Comparison of ENCODE assay signal across 8 cellular contexts in genomic region chr5:140108093-140109049, GRCh38. TPM values are rescaled to one million over a fixed set of nuclear protein-coding genes. Genes with fewer than 3 reads are reported as not detected.
DNase-seq lines count a peak whose midpoint lies in the region; ATAC-seq, FAIRE-seq and TF ChIP-seq lines count a peak whose summit lies in the region.

No MANE protein-coding gene starts in this region.

- H3K27ac Mint-ChIP-seq in activated CD4-positive, alpha-beta T cell treated with anti-CD3 and anti-CD28 coated beads for 36 hours: peak overlapping the region; percentile 95
- peak overlapping the region; percentile 99 for H3K27ac Mint-ChIP-seq in stimulated activated memory B cell treated with anti-CD40 and anti-IgM and Interleukin-4, amounts not matched to agents 10 μg/mL and 1 μg/mL and 100 μg/mL, for 72 hours

- FAIRE-seq in K562 (lab: Jason Lieb, UNC) (no peak), kidney (lab: Jason Lieb, UNC) (no peak)

- peak overlapping the region; percentile 92 to 96 (median 93) for H3K27ac ChIP-seq in Peyer's patch
- peak overlapping the region; percentile 78 for H3K27ac ChIP-seq in K562 (ENCODE audit: extremely low read depth, low read depth, low read length)
- peak overlapping the region; percentile 99 to 100 for H3K27ac ChIP-seq in kidney (ENCODE audit: low read depth in 2 of 2, low read length in 2 of 2)

- TF ChIP-seq POLR2A in Peyer's patch (IDR thresholded peaks at IDR 0.05) (no peak), K562 (conservative IDR thresholded peaks at IDR 0.05) (no peak)

- H3K9ac ChIP-seq in K562 (ENCODE audit: insufficient read depth in 1 of 2, low read depth in 2 of 2, low read length in 2 of 2) (peak overlapping the region; percentile 64 to 92), kidney (ENCODE audit: low read length in 2 of 2) (peak overlapping the region; percentile 91 to 95)

- peaks cover 46% of the 10 kb centered on the region for H3K4me1 Mint-ChIP-seq in activated CD4-positive, alpha-beta T cell treated with anti-CD3 and anti-CD28 coated beads for 36 hours
- H3K4me1 Mint-ChIP-seq in stimulated activated memory B cell treated with anti-CD40 and anti-IgM and Interleukin-4, amounts not matched to agents 10 μg/mL and 1 μg/mL and 100 μg/mL, for 72 hours: peaks cover 49% of the 10 kb centered on the region

- H2AFZ ChIP-seq in K562 (ENCODE audit: low read depth, low read length): peak overlapping the region; percentile 56

- no peaks in the 10 kb centered on the region for H3K9me1 ChIP-seq in K562 (ENCODE audit: control insufficient read depth, insufficient read depth, low read length)

- TF ChIP-seq EP300 in K562 (IDR thresholded peaks at IDR 0.05; ENCODE audit: low read length): no peak

- intact Hi-C loops in activated CD4-positive, alpha-beta T cell treated with anti-CD3 and anti-CD28 coated beads for 36 hours (cut with DNase I, micrococcal nuclease): loop anchor here (1.0 to 10.0 kb wide), 7 partner anchors 36 to 1894 kb away; partner anchors contain the start of genes ANKHD1 (in 1 of the 2), CDC23 (in 1 of the 2) and CYSTM1 (in 1 of the 2)
- intact Hi-C loops in K562 (cut with micrococcal nuclease) (no loop called here), kidney (cut with DNase I) (no loop called here)

- TF ChIP-seq RAD21 in K562 (CRISPR knock-in tag; conservative IDR thresholded peaks at IDR 0.05 in 1 of 2, IDR thresholded peaks at IDR 0.05 in 1 of 2): no peak

- peaks cover 3% of the 10 kb centered on the region for H3K36me3 Mint-ChIP-seq in activated CD4-positive, alpha-beta T cell treated with anti-CD3 and anti-CD28 coated beads for 36 hours (ENCODE audit: low read depth)
- H3K36me3 Mint-ChIP-seq in stimulated activated memory B cell treated with anti-CD40 and anti-IgM and Interleukin-4, amounts not matched to agents 10 μg/mL and 1 μg/mL and 100 μg/mL, for 72 hours: no peaks in the 10 kb centered on the region

- H3K4me1 ChIP-seq in Peyer's patch: peaks cover 0 to 34% (median 10%) of the 10 kb centered on the region in 4 donors
- H3K4me1 ChIP-seq in K562 (replicated peaks in 1 of 2; ENCODE audit: control insufficient read depth in 2 of 2, insufficient read depth in 2 of 2, low read length in 2 of 2): peaks cover 22 to 31% of the 10 kb centered on the region in 2 experiments
- H3K4me1 ChIP-seq in kidney (ENCODE audit: control insufficient read depth in 1 of 2, insufficient read depth in 1 of 2, low read depth in 1 of 2, low read length in 2 of 2): peaks cover 9 to 28% of the 10 kb centered on the region in 2 donors

- peaks cover 3% of the 10 kb centered on the region for H3K27me3 Mint-ChIP-seq in activated CD4-positive, alpha-beta T cell treated with anti-CD3 and anti-CD28 coated beads for 36 hours
- H3K27me3 Mint-ChIP-seq in stimulated activated memory B cell treated with anti-CD40 and anti-IgM and Interleukin-4, amounts not matched to agents 10 μg/mL and 1 μg/mL and 100 μg/mL, for 72 hours: no peaks in the 10 kb centered on the region

- in situ Hi-C loops in K562 (cut with MboI): no loop called here

- no peaks in the 10 kb centered on the region for H3K9me3 Mint-ChIP-seq in activated CD4-positive, alpha-beta T cell treated with anti-CD3 and anti-CD28 coated beads for 36 hours (ENCODE audit: low read depth)
- H3K9me3 Mint-ChIP-seq in stimulated activated memory B cell treated with anti-CD40 and anti-IgM and Interleukin-4, amounts not matched to agents 10 μg/mL and 1 μg/mL and 100 μg/mL, for 72 hours: no peaks in the 10 kb centered on the region

- H3K27me3 ChIP-seq in Peyer's patch: no peaks in the 10 kb centered on the region
- H3K27me3 ChIP-seq in K562 (ENCODE audit: control insufficient read depth in 2 of 2, insufficient read depth in 2 of 2, low read length in 2 of 2): no peaks in the 10 kb centered on the region

- WGBS in K562 (ENCODE audit: insufficient coverage, low coverage, missing lambda C conversion rate): under 1% methylated on average over 30 of the region's 53 CpGs

- peak; percentile 50 for DNase-seq in activated CD4-positive, alpha-beta T cell treated with anti-CD3 and anti-CD28 coated beads for 36 hours
- no peak for DNase-seq in activated CD4-positive, alpha-beta T cell treated with anti-CD3 and anti-CD28 coated beads, Interleukin-2, amount 50 U/mL, for 4 hours
- DNase-seq in Peyer's patch (peak; percentile 59 to 85 (median 67)), K562 (ENCODE audit: extremely low read depth in 1 of 4, low spot score in 3 of 4) (peak in 1 of 4 experiments; percentile 54), kidney (peak; percentile 80), mesenteric fat pad (ENCODE audit: low spot score) (no peak)

- H3K4me3 ChIP-seq in Peyer's patch (peak overlapping the region; percentile 62 to 70 (median 69)), K562 (peak overlapping the region; percentile 64), kidney (ENCODE audit: low read length in 2 of 2) (peak overlapping the region; percentile 78 to 86)

- H3K4me3 Mint-ChIP-seq in activated CD4-positive, alpha-beta T cell treated with anti-CD3 and anti-CD28 coated beads for 36 hours: peak overlapping the region; percentile 99
- peak overlapping the region; percentile 92 for H3K4me3 Mint-ChIP-seq in stimulated activated memory B cell treated with anti-CD40 and anti-IgM and Interleukin-4, amounts not matched to agents 10 μg/mL and 1 μg/mL and 100 μg/mL, for 72 hours

- no peaks in the 10 kb centered on the region for H3K36me3 ChIP-seq in Peyer's patch
- H3K36me3 ChIP-seq in K562 (ENCODE audit: control insufficient read depth, insufficient read depth, low read length): no peaks in the 10 kb centered on the region
- H3K36me3 ChIP-seq in kidney (ENCODE audit: control insufficient read depth in 1 of 2, insufficient read depth in 2 of 2, low read length in 2 of 2): no peaks in the 10 kb centered on the region

- BruUV-seq in K562 (replicated peaks; lab: Mats Ljungman, UMichigan): TSS peak; percentile 62

- POLR2A ChIA-PET in activated CD4-positive, alpha-beta T cell treated with anti-CD3 and anti-CD28 coated beads for 36 hours (lab: Charles Lee): interaction anchor here (1.0 kb wide), 1 partner anchor 67 kb away, joined by 4 read pairs; no protein-coding TSS in a partner anchor
- POLR2A ChIA-PET in K562 (lab: Yijun Ruan, JAX): interaction anchor here (0.6 to 2.2 kb wide), 15 partner anchors 10 to 613 kb away, joined by 3 to 7 read pairs (median 4); no protein-coding TSS in a partner anchor

- H4K20me1 ChIP-seq in K562 (replicated peaks; ENCODE audit: control insufficient read depth, insufficient read depth, low read length): 0 out of 2 replicates have a peak, but pooled peaks cover 6% of the 10 kb centered on the region

- H3K79me2 ChIP-seq in K562 (ENCODE audit: control insufficient read depth, insufficient read depth, low read length): peaks cover 53% of the 10 kb centered on the region

- peak in 1 of 6 experiments; percentile 2 for TF ChIP-seq CTCF in Peyer's patch (IDR thresholded peaks at IDR 0.05)
- no peak for TF ChIP-seq CTCF in K562 (IDR thresholded peaks at IDR 0.05 in 2 of 3, conservative IDR thresholded peaks at IDR 0.05 in 1 of 3; ENCODE audit: insufficient read depth in 2 of 3, low read depth in 1 of 3, low read length in 3 of 3)
- TF ChIP-seq CTCF in kidney (IDR thresholded peaks at IDR 0.05; ENCODE audit: borderline replicate concordance, extremely low read depth, insufficient read depth): no peak

- CTCF ChIA-PET in activated CD4-positive, alpha-beta T cell treated with anti-CD3 and anti-CD28 coated beads for 36 hours (lab: Charles Lee): interaction anchor here (0.6 to 3.2 kb wide), 7 partner anchors 13 to 237 kb away, joined by 3 to 23 read pairs (median 4); no protein-coding TSS in a partner anchor
- CTCF ChIA-PET in K562 (lab: Yijun Ruan, JAX; ENCODE audit: low intra/inter-chr PET ratio): interaction anchor here (0.6 to 0.7 kb wide), 2 partner anchors 35 to 199 kb away, joined by 4 to 5 read pairs; no protein-coding TSS in a partner anchor

- H3K4me2 ChIP-seq in K562 (ENCODE audit: insufficient read depth, low read length): peak overlapping the region; percentile 89

- no peaks in the 10 kb centered on the region for H3K9me3 ChIP-seq in Peyer's patch
- H3K9me3 ChIP-seq in K562 (replicated peaks; ENCODE audit: control insufficient read depth, insufficient read depth, low read depth, low read length): no peaks in the 10 kb centered on the region
- no peaks in the 10 kb centered on the region for H3K9me3 ChIP-seq in kidney (ENCODE audit: control insufficient read depth in 1 of 2, low read length in 2 of 2)

- no peak for ATAC-seq in activated CD4-positive, alpha-beta T cell treated with anti-CD3 and anti-CD28 coated beads for 36 hours
- ATAC-seq in K562: peak; percentile 54
- ATAC-seq in stimulated activated memory B cell treated with anti-CD40 and anti-IgM and Interleukin-4, amounts not matched to agents 10 μg/mL and 1 μg/mL and 100 μg/mL, for 72 hours: no peak
- no peak for ATAC-seq in HG03139 (IDR thresholded peaks at IDR 0.05; ENCODE audit: unreplicated experiment)

RNA-seq across cellular contexts. Expression of gene PURA, which starts 5.5 kb away (rescaled TPM):
- 10 to 100 TPM in 1 of 2 experiments, 1 to 10 TPM in 1; 9.5 to 10.7 TPM for total RNA-seq in activated CD4-positive, alpha-beta T cell treated with anti-CD3 and anti-CD28 coated beads for 36 hours
- total RNA-seq in Peyer's patch (10 to 100 TPM; 22.2 to 24.7 (median 22.7) TPM), K562 (2014; rRNA removed) (10.7 and 13.8 TPM in 2 replicates), K562 (2014; rRNA removed; fragmentation: Illumina TruSeq; extraction: Trizol) (5.5 and 6.0 TPM in 2 replicates), K562 (2015; rRNA removed; fragmentation: Illumina TruSeq; extraction: Trizol) (5.4 and 6.7 TPM in 2 replicates), K562 (2021) (10.6 and 11.1 TPM in 2 replicates), kidney (31.6 TPM), mesenteric fat pad (23.5 TPM)
- total RNA-seq in K562 (2011; cell fraction: chromatin; rRNA removed; ENCODE audit: low replicate concordance): 3.0 and 12.0 TPM in 2 replicates
- 3.2 and 4.1 TPM in 2 replicates for total RNA-seq in K562 (2011; cell fraction: nucleolus; rRNA removed)
- total RNA-seq in K562 (2011; cell fraction: nucleoplasm; rRNA removed): 7.8 and 14.4 TPM in 2 replicates
- polyA plus RNA-seq in K562 (2011; rRNA removed) (3.7 and 4.2 TPM in 2 replicates), K562 (2014; fragmentation: Illumina TruSeq; extraction: Trizol) (4.7 and 5.6 TPM in 2 replicates), K562 (2014; fragmentation: Nextera tagmentation; extraction: Ambion mirVana) (1 to 10 TPM; 3.2 to 4.2 TPM), K562 (2014; rRNA removed) (3.9 and 4.7 TPM in 2 replicates), kidney (ENCODE audit: insufficient read depth, low read depth, low replicate concordance) (4.7 TPM)
- 1.4 and 2.0 TPM in 2 replicates for polyA plus RNA-seq in K562 (2011; cell fraction: cytosol; rRNA removed)
- polyA plus RNA-seq in K562 (2011; cell fraction: nucleus; rRNA removed): 3.7 and 4.1 TPM in 2 replicates
- polyA plus RNA-seq in K562 (2012): 4.9 and 5.4 TPM in 2 replicates
- polyA minus RNA-seq in K562 (2011; rRNA and poly(A)+ RNA removed): 5.7 and 8.2 TPM in 2 replicates
- polyA minus RNA-seq in K562 (2011; cell fraction: cytosol; rRNA and poly(A)+ RNA removed): 5.3 and 5.8 TPM in 2 replicates
- 6.5 and 12.2 TPM in 2 replicates for polyA minus RNA-seq in K562 (2011; cell fraction: nucleus; rRNA and poly(A)+ RNA removed)

RNA-seq across cellular contexts. Expression of gene IGIP, which starts 17.4 kb away (rescaled TPM):
- 1 to 10 TPM; 1.7 to 1.9 TPM for total RNA-seq in activated CD4-positive, alpha-beta T cell treated with anti-CD3 and anti-CD28 coated beads for 36 hours
- total RNA-seq in Peyer's patch: 10 to 100 TPM; 10.2 to 16.5 (median 12.4) TPM
- 1.4 and 5.9 TPM in 2 replicates for total RNA-seq in K562 (2011; cell fraction: chromatin; rRNA removed; ENCODE audit: low replicate concordance)
- total RNA-seq in K562 (2011; cell fraction: nucleolus; rRNA removed): 0.67 and 1.2 TPM in 2 replicates
- total RNA-seq in K562 (2011; cell fraction: nucleoplasm; rRNA removed): 3.4 and 9.5 TPM in 2 replicates
- 0.73 and 1.3 TPM in 2 replicates for total RNA-seq in K562 (2014; rRNA removed)
- 1.4 and 1.5 TPM in 2 replicates for total RNA-seq in K562 (2014; rRNA removed; fragmentation: Illumina TruSeq; extraction: Trizol)
- 1.4 and 1.6 TPM in 2 replicates for total RNA-seq in K562 (2015; rRNA removed; fragmentation: Illumina TruSeq; extraction: Trizol)
- 1.1 and 1.2 TPM in 2 replicates for total RNA-seq in K562 (2021)
- 1.0 and 1.2 TPM in 2 replicates for polyA plus RNA-seq in K562 (2011; rRNA removed)
- 0.19 and 0.86 TPM in 2 replicates for polyA plus RNA-seq in K562 (2011; cell fraction: cytosol; rRNA removed)
- 2.3 and 4.8 TPM in 2 replicates for polyA plus RNA-seq in K562 (2011; cell fraction: nucleus; rRNA removed)
- polyA plus RNA-seq in K562 (2012): 1.1 and 2.3 TPM in 2 replicates
- 0.96 and 1.5 TPM in 2 replicates for polyA plus RNA-seq in K562 (2014; fragmentation: Illumina TruSeq; extraction: Trizol)
- polyA plus RNA-seq in K562 (2014; fragmentation: Nextera tagmentation; extraction: Ambion mirVana): under 1 TPM; 0.52 to 0.69 TPM
- 0.91 and 1.1 TPM in 2 replicates for polyA plus RNA-seq in K562 (2014; rRNA removed)
- polyA minus RNA-seq in K562 (2011; rRNA and poly(A)+ RNA removed): 1.4 and 2.2 TPM in 2 replicates
- polyA minus RNA-seq in K562 (2011; cell fraction: cytosol; rRNA and poly(A)+ RNA removed): 0.57 and 0.64 TPM in 2 replicates
- 1.3 and 3.1 TPM in 2 replicates for polyA minus RNA-seq in K562 (2011; cell fraction: nucleus; rRNA and poly(A)+ RNA removed)
- total RNA-seq in kidney: 15.5 TPM
- 13.2 TPM for polyA plus RNA-seq in kidney (ENCODE audit: insufficient read depth, low read depth, low replicate concordance)
- total RNA-seq in mesenteric fat pad: 13.3 TPM

Comparison
In these comparisons a context has a peak if more than half of its experiments do, and no peak if none do; other contexts are left out.
1. DNase-seq: peak in activated CD4-positive, alpha-beta T cell treated with anti-CD3 and anti-CD28 coated beads for 36 hours (single experiment), Peyer's patch (3 of 3) and kidney (single experiment); none in activated CD4-positive, alpha-beta T cell treated with anti-CD3 and anti-CD28 coated beads, Interleukin-2, amount 50 U/mL, for 4 hours (0 of 2) and mesenteric fat pad (single experiment).
2. intact Hi-C loops: an anchor here in activated CD4-positive, alpha-beta T cell treated with anti-CD3 and anti-CD28 coated beads for 36 hours (1.0 to 10.0 kb wide); none called in K562 and kidney.
3. Peak in every context shown above with its lines, with median percentiles within 50 percentile points of each other: H3K27ac ChIP-seq and H3K4me3 ChIP-seq.